Comparison of ENCODE assay signal across 26 cellular contexts in the genomic region with DNA sequence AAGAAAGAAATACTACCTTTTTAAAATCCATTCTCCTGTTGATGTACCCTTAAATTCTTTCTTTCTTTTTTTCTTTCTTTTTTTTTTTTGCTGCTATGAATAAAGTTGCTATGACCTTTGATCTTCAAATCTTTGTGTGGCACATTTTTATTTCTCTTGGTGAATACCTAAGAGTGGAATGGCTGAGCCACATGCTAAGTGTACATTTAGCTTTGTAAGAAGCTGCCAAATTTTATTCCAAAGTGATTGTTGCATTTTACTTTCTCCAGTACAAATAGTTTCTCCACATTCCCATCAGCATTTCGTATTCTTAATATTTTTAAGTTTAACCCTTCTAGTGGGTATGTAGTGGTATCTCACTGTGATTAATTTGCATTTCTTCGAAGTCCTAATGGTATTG.
"Had no signal": no experiment of that assay in that cellular context is flagged by ENCODE, and none has a peak within 500 bp of the region (broad histone marks: within the 10 kb centered on the region; RNA-seq: fewer than 3 reads in every experiment).

No MANE protein-coding gene starts in this region.

- ATAC-seq: lower lobe of right lung, natural killer cell, WTC11 had no signal

- H3K27me3 ChIP-seq: tibial nerve, uterus had no signal

- H3K36me3 Mint-ChIP-seq: activated CD4-positive, alpha-beta memory T cell treated with anti-CD3 and anti-CD28 coated beads for 36 hours; activated naive CD8-positive, alpha-beta T cell treated with anti-CD3 and anti-CD28 coated beads for 36 hours; natural killer cell; WTC11 had no signal

- H3K4me3 Mint-ChIP-seq: activated CD4-positive, alpha-beta memory T cell treated with anti-CD3 and anti-CD28 coated beads for 36 hours; activated naive CD8-positive, alpha-beta T cell treated with anti-CD3 and anti-CD28 coated beads for 36 hours; activated T-helper 1 cell treated with anti-CD3 and anti-CD28 coated beads, Interleukin-12 subunit alpha, Interleukin-12 subunit beta, Interleukin-2, Interleukin-4 antibody, amounts not matched to agents 30 ng/mL and 10 ng/mL and 1 ng/mL, durations not matched to agents 14 hours and 24 hours and 36 hours; central memory CD8-positive, alpha-beta T cell; natural killer cell; stimulated activated naive CD8-positive, alpha-beta T cell treated with anti-CD3 and anti-CD28 coated beads, Interleukin-15, Interleukin-2, amounts not matched to agents 100 ng/mL and 50 ng/mL, for 24 hours; WTC11 had no signal

- FAIRE-seq: endometrium had no signal

- H3K4me1 Mint-ChIP-seq: activated naive CD8-positive, alpha-beta T cell treated with anti-CD3 and anti-CD28 coated beads for 36 hours; central memory CD8-positive, alpha-beta T cell; natural killer cell; WTC11 had no signal

- H3K27me3 Mint-ChIP-seq: activated CD4-positive, alpha-beta memory T cell treated with anti-CD3 and anti-CD28 coated beads for 36 hours; central memory CD8-positive, alpha-beta T cell; stimulated activated naive CD8-positive, alpha-beta T cell treated with anti-CD3 and anti-CD28 coated beads, Interleukin-15, Interleukin-2, amounts not matched to agents 100 ng/mL and 50 ng/mL, for 24 hours had no signal

- H3K4me3 ChIP-seq: lower lobe of right lung, tibial nerve, uterus had no signal

- H3K4me1 ChIP-seq: lower lobe of right lung, uterus had no signal

- H3K27ac Mint-ChIP-seq: activated CD4-positive, alpha-beta memory T cell treated with anti-CD3 and anti-CD28 coated beads for 36 hours; activated naive CD8-positive, alpha-beta T cell treated with anti-CD3 and anti-CD28 coated beads for 36 hours; activated T-helper 1 cell treated with anti-CD3 and anti-CD28 coated beads, Interleukin-12 subunit alpha, Interleukin-12 subunit beta, Interleukin-2, Interleukin-4 antibody, amounts not matched to agents 30 ng/mL and 10 ng/mL and 1 ng/mL, durations not matched to agents 14 hours and 24 hours and 36 hours; natural killer cell; stimulated activated naive CD8-positive, alpha-beta T cell treated with anti-CD3 and anti-CD28 coated beads, Interleukin-15, Interleukin-2, amounts not matched to agents 100 ng/mL and 50 ng/mL, for 24 hours; WTC11 had no signal

- DNase-seq: activated CD4-positive, alpha-beta memory T cell treated with anti-CD3 and anti-CD28 coated beads for 36 hours; activated CD4-positive, alpha-beta T cell treated with anti-CD3 and anti-CD28 coated beads for 4 hours; activated gamma-delta T cell treated with Interleukin-2 at 50 U/mL for 16 hours; activated naive CD8-positive, alpha-beta T cell treated with anti-CD3 and anti-CD28 coated beads for 36 hours; activated T-cell treated with anti-CD3 and anti-CD28 coated beads for 4 hours; amygdala; cortex of kidney; glutamatergic neuron; hippocampal formation; islet precursor cell; lower lobe of right lung; natural killer cell; posterior cingulate gyrus; retina; stimulated activated CD4-positive, alpha-beta T cell treated with anti-CD3 and anti-CD28 coated beads, Interleukin-12 subunit alpha, Interleukin-12 subunit beta, amount 100 ng/mL, for 4 hours; stimulated activated CD4-positive, alpha-beta T cell treated with anti-CD3 and anti-CD28 coated beads, Interleukin-2, amount 100 ng/mL, for 24 hours; SW 1271; T-helper 2 cell; uterus had no signal

- H3K9me3 ChIP-seq: lower lobe of right lung, neutrophil, tibial nerve, uterus had no signal

- H3K36me3 ChIP-seq: lower lobe of right lung, neutrophil, tibial nerve, uterus had no signal

- H3K9me3 Mint-ChIP-seq: activated naive CD8-positive, alpha-beta T cell treated with anti-CD3 and anti-CD28 coated beads for 36 hours; natural killer cell; stimulated activated naive CD8-positive, alpha-beta T cell treated with anti-CD3 and anti-CD28 coated beads, Interleukin-15, Interleukin-2, amounts not matched to agents 100 ng/mL and 50 ng/mL, for 24 hours had no signal

- H3K27ac ChIP-seq: lower lobe of right lung, neutrophil, tibial nerve, uterus had no signal
